ENCODE assay signal across 16 cellular contexts in genomic region chr15:60859996-60860494, GRCh38.
DNase-seq lines count a peak whose midpoint lies in the region; ATAC-seq and TF ChIP-seq lines count a peak whose summit lies in the region.
"Had no signal": no experiment of that assay in that cellular context is flagged by ENCODE, and none has a peak within 500 bp of the region (broad histone marks: within the 10 kb centered on the region; RNA-seq: fewer than 3 reads in every experiment).

No MANE protein-coding gene starts in this region.

- H3K4me2 ChIP-seq in fibroblast of lung (ENCODE audit: extremely low read depth, insufficient read depth, low read length), result no peak overlapping the region
- H3K4me2 ChIP-seq: GM23338 had no signal

- H3K9me3 ChIP-seq in fibroblast of lung (ENCODE audit: control insufficient read depth, insufficient read depth, low read depth, low read length) (no peaks in the 10 kb centered on the region), gastrocnemius medialis (no peaks in the 10 kb centered on the region)
- H3K9me3 ChIP-seq: SJCRH30, testis had no signal

- H3K27ac ChIP-seq in fibroblast of lung (ENCODE audit: insufficient read depth, low read length) (no peak overlapping the region), gastrocnemius medialis (peak overlapping the region in 1 of 4 donors; percentile 5)
- H3K27ac ChIP-seq: brain microvascular endothelial cell, SJCRH30, testis had no signal

- TF ChIP-seq CTCF in fibroblast of lung (conservative IDR thresholded peaks at IDR 0.05 in 1 of 2, IDR thresholded peaks at IDR 0.05 in 1 of 2; ENCODE audit: low read depth in 1 of 2, low read length in 2 of 2), result no peak
- TF ChIP-seq CTCF in gastrocnemius medialis (IDR thresholded peaks at IDR 0.05 in 4 of 5, conservative IDR thresholded peaks at IDR 0.05 in 1 of 5), result no peak

- H3K36me3 ChIP-seq in fibroblast of lung (ENCODE audit: control insufficient read depth, insufficient read depth, low read length) (no peaks in the 10 kb centered on the region), gastrocnemius medialis (no peaks in the 10 kb centered on the region)
- H3K36me3 ChIP-seq: brain microvascular endothelial cell, SJCRH30 had no signal

- peak; percentile 78 to 93 for ATAC-seq in gastrocnemius medialis
- ATAC-seq in HG03457 (IDR thresholded peaks at IDR 0.05; ENCODE audit: unreplicated experiment), result no peak
- ATAC-seq: GM23338 had no signal

- H3K27me3 ChIP-seq in fibroblast of lung (ENCODE audit: control insufficient read depth, insufficient read depth, low read length) (no peaks in the 10 kb centered on the region), gastrocnemius medialis (no peaks in the 10 kb centered on the region)
- H3K27me3 ChIP-seq: brain microvascular endothelial cell, SJCRH30, testis had no signal

- H3K79me2 ChIP-seq in fibroblast of lung (ENCODE audit: control insufficient read depth, insufficient read depth, low read length), result no peaks in the 10 kb centered on the region

- peaks cover 3% of the 10 kb centered on the region for H3K4me1 ChIP-seq in fibroblast of lung (ENCODE audit: control insufficient read depth, extremely low read depth, insufficient read depth, low read length)
- H3K4me1 ChIP-seq in gastrocnemius medialis, result no peaks in the 10 kb centered on the region
- H3K4me1 ChIP-seq: testis had no signal

- intact Hi-C loops in gastrocnemius medialis (cut with DNase I; ENCODE audit: low total_unique reads), result no loop called here

- H2AFZ ChIP-seq in fibroblast of lung (ENCODE audit: low read length), result no peak overlapping the region
- H2AFZ ChIP-seq: GM23338 had no signal

- H4K20me1 ChIP-seq in fibroblast of lung (ENCODE audit: control insufficient read depth, extremely low read depth, insufficient read depth, low read length), result no peaks in the 10 kb centered on the region

- H3K9ac ChIP-seq in fibroblast of lung (ENCODE audit: insufficient read depth, low read length), result no peak overlapping the region

- DNase-seq in DMS79 (lab: John Stamatoyannopoulos, UW), result peak; percentile 5
- peak; percentile 19 for DNase-seq in M059J (ENCODE audit: low read depth)
- peak; percentile 2 to 72 for DNase-seq in fibroblast of lung (ENCODE audit: low read depth in 2 of 2)
- DNase-seq in gastrocnemius medialis, result peak; percentile 24 to 69
- no peak for DNase-seq in UCSD-AML1 (lab: John Stamatoyannopoulos, UW; ENCODE audit: unreplicated experiment)
- no peak for DNase-seq in activated CD8-positive, alpha-beta memory T cell treated with anti-CD3 and anti-CD28 coated beads for 24 hours
- DNase-seq: activated CD4-positive, alpha-beta T cell treated with anti-CD3 and anti-CD28 coated beads, Interleukin-2, amount 50 U/mL, for 48 hours; brain microvascular endothelial cell; CD4-positive, alpha-beta memory T cell; effector CD8-positive, alpha-beta T cell; GF-D8; SJCRH30; stimulated activated CD4-positive, alpha-beta T cell treated with anti-CD3 and anti-CD28 coated beads, Interleukin-15, amount 100 ng/mL, for 24 hours; testis had no signal

- no peak overlapping the region for H3K4me3 ChIP-seq in fibroblast of lung (replicated peaks in 1 of 4; ENCODE audit: control extremely low read depth in 1 of 4, insufficient read depth in 1 of 4, low read depth in 3 of 4, low read length in 4 of 4)
- no peak overlapping the region for H3K4me3 ChIP-seq in gastrocnemius medialis
- H3K4me3 ChIP-seq: GM23338, SJCRH30, testis had no signal

- no peak for TF ChIP-seq POLR2A in gastrocnemius medialis (IDR thresholded peaks at IDR 0.05)

- in situ Hi-C loops in gastrocnemius medialis (cut with MboI; ENCODE audit: low sequenced_read_pairs in 4 of 4), result no loop called here

Comparison
In these comparisons a context has a peak if more than half of its experiments do, and no peak if none do; other contexts are left out.
1. DNase-seq: peak in DMS79 (single experiment), M059J (single experiment), fibroblast of lung (2 of 2) and gastrocnemius medialis (2 of 2); none in UCSD-AML1 (single experiment) and activated CD8-positive, alpha-beta memory T cell treated with anti-CD3 and anti-CD28 coated beads for 24 hours (single experiment).